ENCODE assay signal across 14 cellular contexts in genomic region chr10:71395621-71396020, GRCh38. TPM values are rescaled to one million over a fixed set of nuclear protein-coding genes. Genes with fewer than 3 reads are reported as not detected.
A peak's percentile ranks its signal among the peaks of the same experiment; 100 is the strongest.
DNase-seq lines count a peak whose midpoint lies in the region; ATAC-seq and TF ChIP-seq lines count a peak whose summit lies in the region.
"Had no signal": no experiment of that assay in that cellular context is flagged by ENCODE, and none has a peak within 500 bp of the region (broad histone marks: within the 10 kb centered on the region; RNA-seq: fewer than 3 reads in every experiment).

No MANE protein-coding gene starts in this region.

- H3K36me3 Mint-ChIP-seq in osteocyte (ENCODE audit: unreplicated experiment), result no peaks in the 10 kb centered on the region

- 93 to 95% methylated on average over 4 of the region's 4 CpGs for WGBS in aorta, 2 donors

- peaks cover 78% of the 10 kb centered on the region for H3K27me3 Mint-ChIP-seq in osteocyte (ENCODE audit: unreplicated experiment)

- H3K9me3 ChIP-seq in HUES48 (ENCODE audit: control insufficient read depth, insufficient read depth, low read length) (no peaks in the 10 kb centered on the region), aorta (ENCODE audit: control insufficient read depth, low read length) (no peaks in the 10 kb centered on the region)
- H3K9me3 ChIP-seq: gastroesophageal sphincter, thyroid gland had no signal

- intact Hi-C loops in aorta (cut with DNase I), result loop anchor here in 1 of 2 donors (10.0 kb wide), 1 partner anchor 229 kb away; no protein-coding TSS in a partner anchor

- H3K27ac ChIP-seq in HUES48 (ENCODE audit: low read depth, low read length) (no peak overlapping the region), aorta (ENCODE audit: low read depth in 1 of 2, low read length in 2 of 2) (no peak overlapping the region)
- H3K27ac ChIP-seq: thyroid gland had no signal

- H3K4me3 Mint-ChIP-seq in osteocyte (ENCODE audit: unreplicated experiment), result peak overlapping the region; percentile 56

- H3K27ac Mint-ChIP-seq in osteocyte (ENCODE audit: unreplicated experiment), result no peak overlapping the region

- H3K9ac ChIP-seq in HUES48 (ENCODE audit: low read depth, low read length), result no peak overlapping the region

- H3K4me1 ChIP-seq in HUES48 (ENCODE audit: control insufficient read depth, insufficient read depth, low read length), result peaks cover 22% of the 10 kb centered on the region
- no peaks in the 10 kb centered on the region for H3K4me1 ChIP-seq in aorta (ENCODE audit: control insufficient read depth in 1 of 2, insufficient read depth in 2 of 2, low read length in 2 of 2)

- H3K4me1 Mint-ChIP-seq in osteocyte (ENCODE audit: unreplicated experiment), result peaks cover 8% of the 10 kb centered on the region

- peaks cover 66% of the 10 kb centered on the region for H3K27me3 ChIP-seq in HUES48 (ENCODE audit: control insufficient read depth, insufficient read depth, low read length)
- no peaks in the 10 kb centered on the region for H3K27me3 ChIP-seq in aorta (ENCODE audit: control insufficient read depth in 1 of 2, insufficient read depth in 2 of 2, low read length in 1 of 2)

- H3K36me3 ChIP-seq in HUES48 (ENCODE audit: control insufficient read depth, insufficient read depth, low read length) (no peaks in the 10 kb centered on the region), aorta (ENCODE audit: control insufficient read depth in 1 of 2, insufficient read depth in 2 of 2, low read length in 1 of 2) (no peaks in the 10 kb centered on the region)
- H3K36me3 ChIP-seq: gastroesophageal sphincter, thyroid gland had no signal

- TF ChIP-seq CTCF in osteocyte (IDR thresholded peaks at IDR 0.05), result no peak

- ATAC-seq in aorta (ENCODE audit: low FRiP score), result no peak

- DNase-seq in NCI-H82 (lab: John Stamatoyannopoulos, UW) (peak; percentile 27), NCI-H82 treated with DMSO at 0.1 percent for 48 hours (lab: John Stamatoyannopoulos, UW; ENCODE audit: unreplicated experiment) (no peak), ecto neural progenitor cell (ENCODE audit: low spot score) (peak; percentile 43), osteocyte (ENCODE audit: extremely low spot score, unreplicated experiment) (peak; percentile 19), SIG-M5 treated with dmso at 0.1 percent for 504 hours (lab: John Stamatoyannopoulos, UW; ENCODE audit: unreplicated experiment) (no peak), retina (no peak), aorta (no peak)
- DNase-seq: ACHN, EL, GOT3 had no signal

- H3K9me3 Mint-ChIP-seq in osteocyte (ENCODE audit: unreplicated experiment), result no peaks in the 10 kb centered on the region

- H3K4me3 ChIP-seq in HUES48 (ENCODE audit: low read depth, low read length), result peak overlapping the region; percentile 70
- no peak overlapping the region for H3K4me3 ChIP-seq in aorta (ENCODE audit: low read length in 2 of 2)

RNA-seq across cellular contexts. Expression of gene CDH23, which starts 1.1 kb away (rescaled TPM):
- total RNA-seq in osteocyte, result not detected in 2 replicates
- 10 to 100 TPM in 1 of 2 donors, 1 to 10 TPM in 1; 7.5 to 16.6 TPM for total RNA-seq in aorta
- 1 to 10 TPM in 1 of 2 donors, under 1 TPM in 1; 0.50 to 7.0 TPM for polyA plus RNA-seq in aorta
- total RNA-seq: RPMI7951 had no signal

Comparison
In these comparisons a context has a peak if more than half of its experiments do, and no peak if none do; other contexts are left out.
1. DNase-seq: peak in NCI-H82 (single experiment), ecto neural progenitor cell (single experiment) and osteocyte (single experiment); none in NCI-H82 treated with DMSO at 0.1 percent for 48 hours (single experiment), SIG-M5 treated with dmso at 0.1 percent for 504 hours (single experiment), retina (single experiment) and aorta (0 of 2).